19 cellular contexts compared by ENCODE assay signal in genomic region chr3:147400111-147400510, GRCh38. TPM values are rescaled to one million over a fixed set of nuclear protein-coding genes. Genes with fewer than 3 reads are reported as not detected.
DNase-seq lines count a peak whose midpoint lies in the region; ATAC-seq and TF ChIP-seq lines count a peak whose summit lies in the region.
"Had no signal": no experiment of that assay in that cellular context is flagged by ENCODE, and none has a peak within 500 bp of the region (broad histone marks: within the 10 kb centered on the region; RNA-seq: fewer than 3 reads in every experiment).

No MANE protein-coding gene starts in this region.

- peaks cover 17% of the 10 kb centered on the region for H3K4me1 ChIP-seq in vagina
- H3K4me1 ChIP-seq in hepatocyte (ENCODE audit: insufficient read depth) = no peaks in the 10 kb centered on the region

- H3K36me3 Mint-ChIP-seq in activated CD8-positive, alpha-beta T cell treated with anti-CD3 and anti-CD28 coated beads for 36 hours (ENCODE audit: low read depth) = no peaks in the 10 kb centered on the region
- H3K36me3 Mint-ChIP-seq: CD8-positive, alpha-beta T cell had no signal

- no peak overlapping the region for H3K27ac ChIP-seq in vagina
- H3K27ac ChIP-seq in hepatocyte = no peak overlapping the region
- H3K27ac ChIP-seq: BLaER1 treated with 17β-estradiol and CSF1 and Interleukin-3, amounts not matched to agents 10 nM and 100 nM had no signal

- no peaks in the 10 kb centered on the region for H3K79me2 ChIP-seq in hepatocyte

- H3K36me3 ChIP-seq in vagina = no peaks in the 10 kb centered on the region
- no peaks in the 10 kb centered on the region for H3K36me3 ChIP-seq in hepatocyte (replicated peaks; ENCODE audit: insufficient read depth, low read depth)
- H3K36me3 ChIP-seq: BLaER1 treated with 17β-estradiol and CSF1 and Interleukin-3, amounts not matched to agents 10 nM and 100 nM had no signal

- peaks cover 2% of the 10 kb centered on the region for H3K9me3 Mint-ChIP-seq in activated CD8-positive, alpha-beta T cell treated with anti-CD3 and anti-CD28 coated beads for 36 hours
- H3K9me3 Mint-ChIP-seq: CD8-positive, alpha-beta T cell; HFFc6 had no signal

- no peak overlapping the region for H3K27ac Mint-ChIP-seq in activated CD8-positive, alpha-beta T cell treated with anti-CD3 and anti-CD28 coated beads for 36 hours
- H3K27ac Mint-ChIP-seq: CD8-positive, alpha-beta T cell; HFFc6 had no signal

- CTCF ChIA-PET in activated CD8-positive, alpha-beta T cell treated with anti-CD3 and anti-CD28 coated beads for 36 hours (lab: Charles Lee) = no interaction called here

- no peaks in the 10 kb centered on the region for H3K4me1 Mint-ChIP-seq in activated CD8-positive, alpha-beta T cell treated with anti-CD3 and anti-CD28 coated beads for 36 hours (ENCODE audit: low read depth)

- TF ChIP-seq POLR2A in vagina (IDR thresholded peaks at IDR 0.05) = no peak

- H3K27me3 Mint-ChIP-seq in activated CD8-positive, alpha-beta T cell treated with anti-CD3 and anti-CD28 coated beads for 36 hours = peaks cover 62% of the 10 kb centered on the region

- no peaks in the 10 kb centered on the region for H3K9me3 ChIP-seq in vagina
- H3K9me3 ChIP-seq in hepatocyte (ENCODE audit: low read depth) = no peaks in the 10 kb centered on the region

- DNase-seq in AG20443 (ENCODE audit: low spot score) (peak; percentile 19), astrocyte of the spinal cord (ENCODE audit: low read depth, low spot score) (peak; percentile 48), islet precursor cell (peak; percentile 9), vagina (ENCODE audit: extremely low spot score in 2 of 2) (peak; percentile 31 to 32), foreskin fibroblast (no peak), hepatocyte (ENCODE audit: low spot score) (no peak)
- no peak for DNase-seq in activated CD8-positive, alpha-beta T cell treated with anti-CD3 and anti-CD28 coated beads for 36 hours
- DNase-seq: Calu3; CD8-positive, alpha-beta T cell; DMS79 treated with DMSO at 0.1 percent for 48 hours; EL; GOT3; H7; HFFc6; IMR-90 had no signal

- H3K4me3 ChIP-seq in astrocyte of the spinal cord (ENCODE audit: low read depth, low read length) = no peak overlapping the region
- no peak overlapping the region for H3K4me3 ChIP-seq in vagina
- no peak overlapping the region for H3K4me3 ChIP-seq in foreskin fibroblast (ENCODE audit: low read depth in 1 of 2, low read length in 2 of 2)
- H3K4me3 ChIP-seq in hepatocyte = no peak overlapping the region
- H3K4me3 ChIP-seq: BLaER1 treated with 17β-estradiol and CSF1 and Interleukin-3, amounts not matched to agents 10 nM and 100 nM; K562 had no signal

- H4K20me1 ChIP-seq in hepatocyte (ENCODE audit: insufficient read depth, poor library complexity, severe bottlenecking) = no peaks in the 10 kb centered on the region
- H4K20me1 ChIP-seq: BLaER1 treated with 17β-estradiol and CSF1 and Interleukin-3, amounts not matched to agents 10 nM and 100 nM had no signal

- no peak overlapping the region for H3K4me2 ChIP-seq in hepatocyte
- H3K4me2 ChIP-seq: BLaER1 treated with 17β-estradiol and CSF1 and Interleukin-3, amounts not matched to agents 10 nM and 100 nM had no signal

- intact Hi-C loops in vagina (cut with DNase I) = no loop called here
- intact Hi-C loops in activated CD8-positive, alpha-beta T cell treated with anti-CD3 and anti-CD28 coated beads for 36 hours (cut with micrococcal nuclease) = no loop called here

- POLR2A ChIA-PET in activated CD8-positive, alpha-beta T cell treated with anti-CD3 and anti-CD28 coated beads for 36 hours (lab: Charles Lee) = no interaction called here

- ATAC-seq in activated CD8-positive, alpha-beta T cell treated with anti-CD3 and anti-CD28 coated beads for 36 hours = no peak
- ATAC-seq: CD8-positive, alpha-beta T cell; HCT116; K562 had no signal

- in situ Hi-C loops in astrocyte of the spinal cord (cut with HindIII; ENCODE audit: low sequenced_read_pairs) = no loop called here

- H2AFZ ChIP-seq in hepatocyte = no peak overlapping the region

- peaks cover 13% of the 10 kb centered on the region for H3K27me3 ChIP-seq in vagina
- peaks cover 100% of the 10 kb centered on the region for H3K27me3 ChIP-seq in hepatocyte

- TF ChIP-seq CTCF in astrocyte of the spinal cord (IDR thresholded peaks at IDR 0.05; ENCODE audit: low read depth, low read length) = no peak
- TF ChIP-seq CTCF in vagina (IDR thresholded peaks at IDR 0.05) = no peak
- no peak for TF ChIP-seq CTCF in foreskin fibroblast (IDR thresholded peaks at IDR 0.05; ENCODE audit: low read depth, low read length)
- TF ChIP-seq CTCF in hepatocyte (IDR thresholded peaks at IDR 0.05; ENCODE audit: poor library complexity) = no peak
- TF ChIP-seq CTCF in activated CD8-positive, alpha-beta T cell treated with anti-CD3 and anti-CD28 coated beads for 36 hours (IDR thresholded peaks at IDR 0.05) = no peak

- no peaks in the 10 kb centered on the region for H3K9me2 ChIP-seq in hepatocyte (replicated peaks; ENCODE audit: insufficient read depth)

- no peak overlapping the region for H3K4me3 Mint-ChIP-seq in activated CD8-positive, alpha-beta T cell treated with anti-CD3 and anti-CD28 coated beads for 36 hours
- H3K4me3 Mint-ChIP-seq: CD8-positive, alpha-beta T cell; HFFc6 had no signal

RNA-seq across cellular contexts. Expression of gene ZIC4, which starts 6.2 kb away (rescaled TPM):
- total RNA-seq in vagina = not detected
- 0.08 and 0.17 TPM in 2 replicates for total RNA-seq in hepatocyte
- polyA plus RNA-seq in hepatocyte = not detected in 2 replicates
- total RNA-seq in activated CD8-positive, alpha-beta T cell treated with anti-CD3 and anti-CD28 coated beads for 36 hours = not detected
- total RNA-seq: Calu3; CD8-positive, alpha-beta T cell; G401; IMR-90; K562 had no signal
- polyA plus RNA-seq: IMR-90, K562 had no signal

RNA-seq across cellular contexts. Expression of gene ZIC1, which starts 9.1 kb away (rescaled TPM):
- total RNA-seq in vagina (not detected), hepatocyte (0.10 TPM in 1 of 2 replicates, not detected in the other)
- not detected in 2 replicates for polyA plus RNA-seq in hepatocyte
- total RNA-seq in activated CD8-positive, alpha-beta T cell treated with anti-CD3 and anti-CD28 coated beads for 36 hours = not detected
- total RNA-seq: Calu3; CD8-positive, alpha-beta T cell; G401; IMR-90 had no signal
- polyA plus RNA-seq: IMR-90 had no signal

Comparison
In these comparisons a context has a peak if more than half of its experiments do, and no peak if none do; other contexts are left out.
1. DNase-seq: peak in AG20443 (single experiment), astrocyte of the spinal cord (single experiment), islet precursor cell (single experiment) and vagina (2 of 2); none in foreskin fibroblast (0 of 2), hepatocyte (single experiment) and activated CD8-positive, alpha-beta T cell treated with anti-CD3 and anti-CD28 coated beads for 36 hours (single experiment).